Comparison of ENCODE assay signal across 13 cellular contexts in the genomic region with DNA sequence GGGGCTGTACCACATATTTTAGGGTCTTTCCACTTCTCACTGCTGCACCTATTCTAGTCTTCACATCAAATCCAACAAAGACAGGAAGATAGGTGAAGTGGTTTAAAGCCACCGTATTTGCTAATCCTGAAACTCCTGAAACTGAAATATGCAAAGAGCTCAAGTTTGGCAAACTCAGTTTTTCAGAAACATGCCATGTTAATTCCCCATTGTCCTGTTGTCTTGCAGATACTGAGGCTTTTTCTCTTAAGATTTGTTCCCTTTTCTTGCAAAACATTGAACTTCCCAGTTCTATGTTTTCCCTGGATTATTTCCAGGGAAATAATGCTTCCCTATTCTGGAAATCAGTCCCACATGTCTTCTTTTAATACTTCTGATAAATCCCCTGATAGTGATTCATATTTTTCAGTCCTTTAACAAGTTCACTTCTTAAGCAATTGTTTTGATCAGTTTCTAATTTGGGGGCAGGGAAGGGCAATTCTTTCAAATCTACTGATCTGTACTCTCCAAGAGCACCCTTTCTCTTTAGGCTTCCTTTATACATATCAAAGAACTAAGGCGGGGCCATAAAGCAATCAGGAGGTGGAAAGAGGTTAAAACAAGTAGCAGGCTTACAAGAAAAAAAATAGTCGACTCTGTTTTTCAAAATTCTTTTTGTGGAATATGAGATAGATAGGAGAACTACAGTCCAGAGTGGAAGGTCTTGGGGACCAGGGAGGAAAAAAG.
DNase-seq lines count a peak whose midpoint lies in the region; ATAC-seq and TF ChIP-seq lines count a peak whose summit lies in the region.
"Had no signal": no experiment of that assay in that cellular context is flagged by ENCODE, and none has a peak within 500 bp of the region (broad histone marks: within the 10 kb centered on the region; RNA-seq: fewer than 3 reads in every experiment).

No MANE protein-coding gene starts in this region.

- H3K9me3 ChIP-seq in MM.1S (replicated peaks; ENCODE audit: insufficient read depth, low read length) (no peaks in the 10 kb centered on the region), right cardiac atrium (ENCODE audit: control insufficient read depth, low read length) (no peaks in the 10 kb centered on the region)
- H3K9me3 ChIP-seq: SJSA1, testis had no signal

- peak overlapping the region; percentile 34; the same call in 1 of the 2 replicates for H3K4me2 ChIP-seq in MM.1S (ENCODE audit: low read depth, low read length)

- intact Hi-C loops in right cardiac atrium (cut with DNase I): no loop called here

- no peaks in the 10 kb centered on the region for H3K27me3 ChIP-seq in ACC112 (ENCODE audit: insufficient read depth, low read length)
- H3K27me3 ChIP-seq in MM.1S (replicated peaks; ENCODE audit: insufficient read depth, low read length): no peaks in the 10 kb centered on the region
- H3K27me3 ChIP-seq in right cardiac atrium (ENCODE audit: control insufficient read depth, insufficient read depth): no peaks in the 10 kb centered on the region
- H3K27me3 ChIP-seq: SJSA1, testis had no signal

- no peak for TF ChIP-seq CTCF in MM.1S (IDR thresholded peaks at IDR 0.05; ENCODE audit: low read length)

- 36% methylated on average over 3 of the region's 3 CpGs for WGBS in right cardiac atrium

- DNase-seq in MM.1S (peak; percentile 17), right cardiac atrium (no peak), A172 (ENCODE audit: low spot score) (no peak), NCI-H510A (lab: John Stamatoyannopoulos, UW) (no peak)
- no peak for DNase-seq in NK-92 treated with Interleukin-12 subunit alpha and Interleukin-12 subunit beta, amount 100 ng/mL, for 24 hours (lab: John Stamatoyannopoulos, UW)
- DNase-seq: activated naive CD4-positive, alpha-beta T cell treated with anti-CD3 and anti-CD28 coated beads, Interleukin-2, amount 50 U/mL, for 16 hours; HCEC 1CT had no signal

- H2AFZ ChIP-seq in ACC112 (ENCODE audit: low read length, unreplicated experiment) (peak overlapping the region; percentile 66), MM.1S (ENCODE audit: low read length) (no peak overlapping the region)

- no peaks in the 10 kb centered on the region for H4K20me1 ChIP-seq in MM.1S (ENCODE audit: insufficient read depth, low read length)

- no peaks in the 10 kb centered on the region for H3K79me2 ChIP-seq in ACC112 (ENCODE audit: control insufficient read depth, insufficient read depth, low read length, unreplicated experiment)
- no peaks in the 10 kb centered on the region for H3K79me2 ChIP-seq in MM.1S (ENCODE audit: low read length)

- H3K27ac ChIP-seq in ACC112 (ENCODE audit: low read depth, low read length) (peak overlapping the region; percentile 24; the same call in 1 of the 2 replicates), MM.1S (ENCODE audit: low read length) (peak overlapping the region; percentile 18; the same call in 1 of the 2 replicates), right cardiac atrium (ENCODE audit: low read length) (no peak overlapping the region)
- H3K27ac ChIP-seq: epithelial cell of prostate, SJSA1, testis had no signal

- H3K9ac ChIP-seq in MM.1S (ENCODE audit: low read length): no peak overlapping the region

- no peaks in the 10 kb centered on the region for H3K9me2 ChIP-seq in MM.1S (replicated peaks; ENCODE audit: insufficient read depth, low read length)

- H3K4me1 ChIP-seq in ACC112 (ENCODE audit: control insufficient read depth, insufficient read depth, low read length, unreplicated experiment) (peaks cover 26% of the 10 kb centered on the region), MM.1S (ENCODE audit: low read length) (peaks cover 5% of the 10 kb centered on the region; the same call in 1 of the 2 replicates), right cardiac atrium (ENCODE audit: control insufficient read depth, insufficient read depth, low read length) (no peaks in the 10 kb centered on the region)
- H3K4me1 ChIP-seq: testis had no signal

- H3K4me3 ChIP-seq in ACC112 (ENCODE audit: low read depth, low read length): peak overlapping the region; percentile 34; the same call in 1 of the 2 replicates
- no peak overlapping the region for H3K4me3 ChIP-seq in MM.1S (ENCODE audit: low read length)
- H3K4me3 ChIP-seq in right cardiac atrium (ENCODE audit: low read length): no peak overlapping the region
- H3K4me3 ChIP-seq: SJSA1, testis had no signal

- peak; percentile 78 for ATAC-seq in GM19023 (IDR thresholded peaks at IDR 0.05; ENCODE audit: unreplicated experiment)
- peak; percentile 64 to 74 for ATAC-seq in right cardiac atrium
- no peak for ATAC-seq in GM21367 (IDR thresholded peaks at IDR 0.05; ENCODE audit: unreplicated experiment)

- peaks cover 7% of the 10 kb centered on the region; the same call in 1 of the 2 replicates for H3F3A ChIP-seq in MM.1S (ENCODE audit: insufficient read depth, low read length)

- H3K36me3 ChIP-seq in ACC112 (ENCODE audit: insufficient read depth, low read length): no peaks in the 10 kb centered on the region
- no peaks in the 10 kb centered on the region for H3K36me3 ChIP-seq in MM.1S (replicated peaks; ENCODE audit: insufficient read depth, low read length)
- H3K36me3 ChIP-seq: SJSA1 had no signal
